13 cellular contexts compared by ENCODE assay signal in genomic region chr22:44807915-44808690, GRCh38. TPM values are rescaled to one million over a fixed set of nuclear protein-coding genes. Genes with fewer than 3 reads are reported as not detected.
A peak's percentile ranks its signal among the peaks of the same experiment; 100 is the strongest.
DNase-seq lines count a peak whose midpoint lies in the region; ATAC-seq and TF ChIP-seq lines count a peak whose summit lies in the region.
"Had no signal": no experiment of that assay in that cellular context is flagged by ENCODE, and none has a peak within 500 bp of the region (broad histone marks: within the 10 kb centered on the region; RNA-seq: fewer than 3 reads in every experiment).

No MANE protein-coding gene starts in this region.

- no peak overlapping the region for H3K27ac Mint-ChIP-seq in activated naive CD8-positive, alpha-beta T cell treated with anti-CD3 and anti-CD28 coated beads, Interleukin-2, amount 50 U/mL, for 24 hours
- no peak overlapping the region for H3K27ac Mint-ChIP-seq in activated naive CD8-positive, alpha-beta T cell treated with anti-CD3 and anti-CD28 coated beads for 36 hours
- H3K27ac Mint-ChIP-seq: nephron had no signal

- peaks cover under 1% of the 10 kb centered on the region for H3K4me1 Mint-ChIP-seq in activated naive CD8-positive, alpha-beta T cell treated with anti-CD3 and anti-CD28 coated beads, Interleukin-2, amount 50 U/mL, for 24 hours
- H3K4me1 Mint-ChIP-seq in activated naive CD8-positive, alpha-beta T cell treated with anti-CD3 and anti-CD28 coated beads for 36 hours: peaks cover 4% of the 10 kb centered on the region
- H3K4me1 Mint-ChIP-seq: nephron had no signal

- H3K4me1 ChIP-seq in upper lobe of right lung: no peaks in the 10 kb centered on the region
- H3K4me1 ChIP-seq: suprapubic skin had no signal

- H3K9me3 Mint-ChIP-seq in activated naive CD8-positive, alpha-beta T cell treated with anti-CD3 and anti-CD28 coated beads, Interleukin-2, amount 50 U/mL, for 24 hours: no peaks in the 10 kb centered on the region
- no peaks in the 10 kb centered on the region for H3K9me3 Mint-ChIP-seq in activated naive CD8-positive, alpha-beta T cell treated with anti-CD3 and anti-CD28 coated beads for 36 hours

- H3K36me3 Mint-ChIP-seq in activated naive CD8-positive, alpha-beta T cell treated with anti-CD3 and anti-CD28 coated beads, Interleukin-2, amount 50 U/mL, for 24 hours (ENCODE audit: low read depth): no peaks in the 10 kb centered on the region
- no peaks in the 10 kb centered on the region for H3K36me3 Mint-ChIP-seq in activated naive CD8-positive, alpha-beta T cell treated with anti-CD3 and anti-CD28 coated beads for 36 hours

- H3K4me3 Mint-ChIP-seq in activated naive CD8-positive, alpha-beta T cell treated with anti-CD3 and anti-CD28 coated beads, Interleukin-2, amount 50 U/mL, for 24 hours: no peak overlapping the region
- H3K4me3 Mint-ChIP-seq in activated naive CD8-positive, alpha-beta T cell treated with anti-CD3 and anti-CD28 coated beads for 36 hours: no peak overlapping the region
- H3K4me3 Mint-ChIP-seq: nephron had no signal

- DNase-seq in activated naive CD8-positive, alpha-beta T cell treated with anti-CD3 and anti-CD28 coated beads, Interleukin-2, amount 50 U/mL, for 24 hours: peak; percentile 13
- DNase-seq in activated naive CD8-positive, alpha-beta T cell treated with anti-CD3 and anti-CD28 coated beads for 36 hours: no peak
- DNase-seq in NCI-H526 treated with DMSO at 0.1 percent for 48 hours (lab: John Stamatoyannopoulos, UW) (peak; percentile 28), epithelial cell of esophagus (ENCODE audit: low read depth) (no peak), upper lobe of right lung (no peak), GM03348 (ENCODE audit: low spot score) (no peak), NCI-H1436 (lab: John Stamatoyannopoulos, UW) (no peak)
- DNase-seq: AML-193; stimulated activated CD4-positive, alpha-beta T cell treated with anti-CD3 and anti-CD28 coated beads, Interleukin-1b, Interleukin-23, amount 100 ng/mL, for 48 hours had no signal

- ATAC-seq in activated naive CD8-positive, alpha-beta T cell treated with anti-CD3 and anti-CD28 coated beads, Interleukin-2, amount 50 U/mL, for 24 hours: no peak
- ATAC-seq in upper lobe of right lung (peak; percentile 23), GM19452 (IDR thresholded peaks at IDR 0.05; ENCODE audit: unreplicated experiment) (no peak)

- TF ChIP-seq CTCF in epithelial cell of esophagus (IDR thresholded peaks at IDR 0.05; ENCODE audit: insufficient read depth, low read depth, low read length, missing control alignments): peak; percentile 21
- TF ChIP-seq CTCF in upper lobe of right lung (IDR thresholded peaks at IDR 0.05): no peak

- no peak overlapping the region for H3K27ac ChIP-seq in upper lobe of right lung
- H3K27ac ChIP-seq: epithelial cell of prostate, suprapubic skin had no signal

- H3K27me3 ChIP-seq in upper lobe of right lung: no peaks in the 10 kb centered on the region
- H3K27me3 ChIP-seq: suprapubic skin had no signal

- no peaks in the 10 kb centered on the region for H3K27me3 Mint-ChIP-seq in activated naive CD8-positive, alpha-beta T cell treated with anti-CD3 and anti-CD28 coated beads, Interleukin-2, amount 50 U/mL, for 24 hours
- H3K27me3 Mint-ChIP-seq in activated naive CD8-positive, alpha-beta T cell treated with anti-CD3 and anti-CD28 coated beads for 36 hours: peaks cover 4% of the 10 kb centered on the region

- no peaks in the 10 kb centered on the region for H3K36me3 ChIP-seq in upper lobe of right lung
- H3K36me3 ChIP-seq: suprapubic skin had no signal

- no peaks in the 10 kb centered on the region for H3K9me3 ChIP-seq in upper lobe of right lung
- H3K9me3 ChIP-seq: suprapubic skin had no signal

- intact Hi-C loops in upper lobe of right lung (cut with DNase I): no loop called here

- H3K4me3 ChIP-seq in epithelial cell of esophagus (ENCODE audit: low read length) (no peak overlapping the region), upper lobe of right lung (no peak overlapping the region)
- H3K4me3 ChIP-seq: suprapubic skin had no signal

RNA-seq across cellular contexts. Expression of gene ARHGAP8, which starts 55.7 kb away (rescaled TPM):
- total RNA-seq in activated naive CD8-positive, alpha-beta T cell treated with anti-CD3 and anti-CD28 coated beads for 36 hours: 1 to 10 TPM; 3.2 TPM
- total RNA-seq in upper lobe of right lung: 18.1 TPM

Comparison
In these comparisons a context has a peak if more than half of its experiments do, and no peak if none do; other contexts are left out.
1. DNase-seq: peak in activated naive CD8-positive, alpha-beta T cell treated with anti-CD3 and anti-CD28 coated beads, Interleukin-2, amount 50 U/mL, for 24 hours (single experiment) and NCI-H526 treated with DMSO at 0.1 percent for 48 hours (single experiment); none in activated naive CD8-positive, alpha-beta T cell treated with anti-CD3 and anti-CD28 coated beads for 36 hours (single experiment), epithelial cell of esophagus (single experiment), upper lobe of right lung (single experiment), GM03348 (single experiment) and NCI-H1436 (single experiment).